Comparison of ENCODE assay signal across 8 cellular contexts in genomic region chr3:114056130-114057010, GRCh38. TPM values are rescaled to one million over a fixed set of nuclear protein-coding genes. Genes with fewer than 3 reads are reported as not detected.
DNase-seq lines count a peak whose midpoint lies in the region; ATAC-seq and TF ChIP-seq lines count a peak whose summit lies in the region.

A gene with protein sequence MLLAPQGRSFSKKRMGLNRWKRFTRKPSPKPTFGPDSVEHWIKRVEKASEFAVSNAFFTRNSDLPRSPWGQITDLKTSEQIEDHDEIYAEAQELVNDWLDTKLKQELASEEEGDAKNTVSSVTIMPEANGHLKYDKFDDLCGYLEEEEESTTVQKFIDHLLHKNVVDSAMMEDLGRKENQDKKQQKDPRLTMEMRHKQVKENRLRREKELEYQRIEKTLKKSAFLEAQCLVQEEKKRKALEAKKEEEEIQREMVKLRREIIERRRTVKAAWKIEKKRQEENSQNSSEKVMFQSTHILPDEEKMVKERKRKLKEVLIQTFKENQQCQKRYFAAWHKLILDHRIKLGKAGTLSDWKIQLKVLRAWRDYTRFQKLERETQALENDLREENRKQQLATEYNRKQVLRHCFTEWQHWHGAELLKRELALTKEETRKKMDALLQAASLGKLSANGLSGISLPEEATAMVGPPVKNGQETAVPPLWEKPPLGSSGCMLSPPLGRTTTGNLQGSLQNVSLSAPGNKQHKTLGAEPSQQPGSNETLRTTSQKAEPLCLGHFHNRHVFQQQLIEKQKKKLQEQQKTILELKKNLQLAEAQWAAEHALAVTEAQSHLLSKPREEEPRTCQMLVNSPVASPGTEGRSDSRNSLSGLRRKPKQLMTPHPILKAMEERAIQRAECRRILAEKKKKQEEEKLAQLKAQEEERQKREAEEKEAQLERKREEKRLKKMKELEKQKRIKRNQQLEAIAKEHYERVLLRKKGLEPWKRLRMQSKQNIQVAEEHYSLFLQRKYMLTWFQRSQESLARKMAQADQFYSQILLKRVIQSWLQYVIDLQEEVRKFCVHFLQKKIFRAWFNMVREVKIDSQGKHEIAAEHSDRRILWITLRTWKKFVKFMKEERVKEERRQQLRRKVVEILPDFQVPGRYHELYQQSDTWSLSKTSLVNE (minus strand): TSS chr3:114056526. CDS start chr3:114056466, 60 bp downstream.
QTRT2 (plus strand) TSS chr3:114056737; CDS start chr3:114065258, 8,521 bp downstream.

- H3K4me1 Mint-ChIP-seq in CD14-positive monocyte: peaks cover 43% of the 10 kb centered on the region

- H3K4me3 ChIP-seq in left lung: peak within 1 kb of the TSS; percentile 75 to 79

- TF ChIP-seq CTCF in CD14-positive monocyte (IDR thresholded peaks at IDR 0.05) (no peak), left lung (IDR thresholded peaks at IDR 0.05) (no peak)

- peak within 1 kb of the TSS; percentile 91 to 99 for H3K4me3 Mint-ChIP-seq in CD14-positive monocyte

- peak within 1 kb of the TSS; percentile 70 to 87 for H3K27ac ChIP-seq in left lung

- peaks cover 9 to 12% of the 10 kb centered on the region in 2 donors for H3K36me3 Mint-ChIP-seq in CD14-positive monocyte

- peaks cover 0 to 2% (median 0%) of the 10 kb centered on the region in 3 donors for H3K27me3 Mint-ChIP-seq in CD14-positive monocyte (ENCODE audit: low read depth in 3 of 3)

- no peaks in the 10 kb centered on the region for H3K9me3 ChIP-seq in left lung

- H3K27ac Mint-ChIP-seq in CD14-positive monocyte: peak within 1 kb of the TSS; percentile 97 to 99 (median 98)

- ATAC-seq in GM19395 (IDR thresholded peaks at IDR 0.05; ENCODE audit: unreplicated experiment): peak; percentile 97
- peak; percentile 93 for ATAC-seq in HG03558 (IDR thresholded peaks at IDR 0.05; ENCODE audit: extremely low read depth, unreplicated experiment)
- ATAC-seq in left lung: peak; percentile 99

- DNase-seq in CD14-positive monocyte (ENCODE audit: low spot score) (peak; percentile 100), NCI-H748 (lab: John Stamatoyannopoulos, UW; ENCODE audit: unreplicated experiment) (peak; percentile 98), dermis blood vessel endothelial cell (peak; percentile 100), left lung (peak; percentile 98 to 100)
- peak; percentile 96 to 99 for DNase-seq in activated CD4-positive, alpha-beta T cell treated with anti-CD3 and anti-CD28 coated beads, Interleukin-2, amount 50 U/mL, for 24 hours (ENCODE audit: low read depth in 1 of 2, low spot score in 1 of 2)
- DNase-seq in stimulated activated CD4-positive, alpha-beta T cell treated with anti-CD3 and anti-CD28 coated beads, Interleukin-2, amount 100 ng/mL, for 4 hours (ENCODE audit: low read depth): peak; percentile 98

- peaks cover 3 to 34% of the 10 kb centered on the region in 2 donors for H3K4me1 ChIP-seq in left lung

- intact Hi-C loops in CD14-positive monocyte (cut with micrococcal nuclease): loop anchor here (10.0 kb wide), 2 partner anchors 222 to 1088 kb away; partner anchors contain the start of genes GRAMD1C (in 1 of the 2) and ZBTB20 (in 1 of the 2)
- intact Hi-C loops in left lung (cut with DNase I): no loop called here

- H3K27me3 ChIP-seq in left lung: no peaks in the 10 kb centered on the region

- peaks cover 0 to 2% (median 0%) of the 10 kb centered on the region in 7 donors for H3K9me3 Mint-ChIP-seq in CD14-positive monocyte

- H3K36me3 ChIP-seq in left lung: no peaks in the 10 kb centered on the region

RNA-seq across cellular contexts. Expression of the first gene that starts in this region (rescaled TPM):
- 1 to 10 TPM in 1 of 2 donors, under 1 TPM in 1; 0.48 to 1.2 TPM for polyA plus RNA-seq in CD14-positive monocyte
- total RNA-seq in dermis blood vessel endothelial cell (1.3 and 3.2 TPM in 2 replicates), left lung (1 to 10 TPM; 3.3 to 3.4 TPM)

RNA-seq across cellular contexts. Expression of gene QTRT2, which starts in this region (rescaled TPM):
- 10 to 100 TPM; 14.5 to 16.7 TPM for polyA plus RNA-seq in CD14-positive monocyte
- total RNA-seq in dermis blood vessel endothelial cell: 33.2 and 38.5 TPM in 2 replicates
- total RNA-seq in left lung: 10 to 100 TPM; 16.4 to 27.3 TPM

Comparison
In these comparisons a context has a peak if more than half of its experiments do, and no peak if none do; other contexts are left out.
1. Peak in every context shown above with its lines: DNase-seq, ATAC-seq, H3K4me3 ChIP-seq and H3K27ac ChIP-seq.
2. intact Hi-C loops: an anchor here in CD14-positive monocyte (10.0 kb wide); none called in left lung.